ENCODE assay signal across 14 cellular contexts in the genomic region with DNA sequence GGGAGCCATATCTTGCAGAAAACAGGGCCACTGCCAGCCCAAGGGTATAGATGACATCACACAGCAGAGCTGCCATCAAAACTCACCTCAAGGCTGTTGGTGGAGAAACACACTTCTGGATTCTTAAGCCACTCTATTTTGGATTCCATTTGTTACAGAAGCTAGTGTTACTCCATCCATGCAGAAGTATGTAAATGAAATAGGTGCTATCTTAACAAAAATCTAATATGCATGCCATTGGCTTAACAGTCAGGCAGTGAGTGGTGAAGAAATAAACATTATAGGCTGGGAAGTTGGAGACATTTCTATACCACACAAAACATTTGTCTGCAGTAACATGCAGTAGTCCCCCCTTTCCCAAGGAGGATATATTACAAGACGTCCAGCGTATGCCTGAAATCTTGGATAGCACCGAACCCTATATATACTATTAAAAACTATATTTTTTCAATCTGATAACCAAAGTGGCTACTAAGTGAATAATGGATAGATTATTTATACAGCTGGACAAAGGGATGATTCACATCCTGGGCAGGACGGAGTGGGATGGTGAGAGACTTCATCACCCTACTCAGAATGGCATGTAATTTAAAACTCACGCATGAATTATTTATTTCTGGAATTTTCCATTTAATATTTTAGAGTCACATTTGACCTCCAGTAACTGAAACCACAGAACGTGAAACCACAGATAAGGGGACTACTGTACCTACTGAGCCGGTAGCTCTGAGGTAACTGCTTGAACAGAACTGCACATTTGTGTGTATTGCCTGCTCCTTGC.
A peak's percentile ranks its signal among the peaks of the same experiment; 100 is the strongest.
DNase-seq lines count a peak whose midpoint lies in the region; ATAC-seq and TF ChIP-seq lines count a peak whose summit lies in the region.
"Had no signal": no experiment of that assay in that cellular context is flagged by ENCODE, and none has a peak within 500 bp of the region (broad histone marks: within the 10 kb centered on the region; RNA-seq: fewer than 3 reads in every experiment).

No MANE protein-coding gene starts in this region.

- in situ Hi-C loops in astrocyte of the spinal cord (cut with HindIII; ENCODE audit: low sequenced_read_pairs), result no loop called here

- no peak for TF ChIP-seq POLR2A in GM18505 (IDR thresholded peaks at IDR 0.05; ENCODE audit: borderline replicate concordance, extremely low read depth, insufficient read depth, insufficient read length)

- no peak for TF ChIP-seq CTCF in astrocyte of the spinal cord (IDR thresholded peaks at IDR 0.05; ENCODE audit: low read depth, low read length)

- peak; percentile 41 for DNase-seq in COLO668 (lab: John Stamatoyannopoulos, UW; ENCODE audit: unreplicated experiment)
- DNase-seq in MG63, result peak; percentile 78
- DNase-seq in astrocyte of the spinal cord (ENCODE audit: low read depth, low spot score), result peak; percentile 94
- DNase-seq in kidney tubule cell (ENCODE audit: low spot score), result peak; percentile 78
- DNase-seq: CD8-positive, alpha-beta T cell; MV-4-11; NCI-H69; uterus had no signal

- H3K36me3 ChIP-seq in MG63, result no peaks in the 10 kb centered on the region
- H3K36me3 ChIP-seq: right atrium auricular region, uterus had no signal

- no peak for ATAC-seq in GM19452 (IDR thresholded peaks at IDR 0.05; ENCODE audit: unreplicated experiment)
- ATAC-seq in GM21723 (IDR thresholded peaks at IDR 0.05; ENCODE audit: unreplicated experiment), result no peak
- no peak for ATAC-seq in GM18505 (IDR thresholded peaks at IDR 0.05; ENCODE audit: unreplicated experiment)
- ATAC-seq in HG02678 (IDR thresholded peaks at IDR 0.05; ENCODE audit: unreplicated experiment), result no peak
- ATAC-seq: CD8-positive, alpha-beta T cell had no signal

- H3K9me3 ChIP-seq in MG63, result peaks cover 10% of the 10 kb centered on the region; the same call in 1 of the 2 replicates
- H3K9me3 ChIP-seq: right atrium auricular region, uterus had no signal

- no peak overlapping the region for H3K4me3 ChIP-seq in MG63
- H3K4me3 ChIP-seq in astrocyte of the spinal cord (ENCODE audit: low read depth, low read length), result no peak overlapping the region
- H3K4me3 ChIP-seq: lung, right atrium auricular region, uterus had no signal

- H3K27me3 ChIP-seq in MG63, result no peaks in the 10 kb centered on the region
- H3K27me3 ChIP-seq: right atrium auricular region, uterus had no signal

Comparison
In these comparisons a context has a peak if more than half of its experiments do, and no peak if none do; other contexts are left out.
1. DNase-seq: peak in every context shown above with its lines; median percentile 94 in astrocyte of the spinal cord; 78 in MG63; 78 in kidney tubule cell; 41 in COLO668.